ENCODE assay signal across 15 cellular contexts in genomic region chr11:67369801-67370284, GRCh38. TPM values are rescaled to one million over a fixed set of nuclear protein-coding genes. Genes with fewer than 3 reads are reported as not detected.
DNase-seq lines count a peak whose midpoint lies in the region; TF ChIP-seq lines count a peak whose summit lies in the region.
"Had no signal": no experiment of that assay in that cellular context is flagged by ENCODE, and none has a peak within 500 bp of the region (broad histone marks: within the 10 kb centered on the region; RNA-seq: fewer than 3 reads in every experiment).

No MANE protein-coding gene starts in this region.

- no peaks in the 10 kb centered on the region for H3K9me3 ChIP-seq in mesenchymal stem cell (ENCODE audit: control insufficient read depth, low read length)
- H3K9me3 ChIP-seq in spleen = no peaks in the 10 kb centered on the region

- H3K9ac ChIP-seq in mesenchymal stem cell (ENCODE audit: low read length) = peak overlapping the region; percentile 51

- peaks cover 5% of the 10 kb centered on the region for H3K79me1 ChIP-seq in mesenchymal stem cell (replicated peaks; ENCODE audit: low read length, poor library complexity, severe bottlenecking)

- no peak overlapping the region for H3K23ac ChIP-seq in mesenchymal stem cell (ENCODE audit: low read length in 2 of 2)

- H3K4me3 ChIP-seq in brain microvascular endothelial cell (ENCODE audit: low read depth, low read length) = peak overlapping the region; percentile 20
- H3K4me3 ChIP-seq in mesenchymal stem cell (ENCODE audit: insufficient read depth in 1 of 2, low read depth in 1 of 2, low read length in 2 of 2) = no peak overlapping the region
- H3K4me3 ChIP-seq in urinary bladder (ENCODE audit: low read depth, low read length) = no peak overlapping the region
- peak overlapping the region in 1 of 8 donors; percentile 78 for H3K4me3 ChIP-seq in spleen

- peak overlapping the region; percentile 37 to 81 for H3K4ac ChIP-seq in mesenchymal stem cell (ENCODE audit: low read depth in 1 of 2, low read length in 2 of 2)

- TF ChIP-seq POLR2A in spleen (IDR thresholded peaks at IDR 0.05) = no peak

- H3K18ac ChIP-seq in mesenchymal stem cell (ENCODE audit: low read depth in 1 of 2, low read length in 2 of 2) = peak overlapping the region; percentile 26 to 88

- WGBS in mesenchymal stem cell = 27% methylated on average over 12 of the region's 12 CpGs
- 25% methylated on average over 12 of the region's 12 CpGs for WGBS in urinary bladder
- WGBS in spleen, 5 donors = 42 to 63% (median 54%) methylated on average over 10 to 12 of the region's 12 CpGs

- DNase-seq in NCI-H2107 (lab: John Stamatoyannopoulos, UW) = peak; percentile 18
- DNase-seq in NCI-H2107 treated with DMSO at 0.1 percent for 48 hours (lab: John Stamatoyannopoulos, UW; ENCODE audit: unreplicated experiment) = no peak
- DNase-seq in brain microvascular endothelial cell = no peak
- peak; percentile 88 for DNase-seq in mesenchymal stem cell
- no peak for DNase-seq in NCI-H2196 treated with DMSO at 0.1 percent for 48 hours (lab: John Stamatoyannopoulos, UW; ENCODE audit: unreplicated experiment)
- no peak for DNase-seq in spleen
- DNase-seq in Ammon's horn (ENCODE audit: low spot score) = no peak
- DNase-seq: activated CD8-positive, alpha-beta memory T cell treated with anti-CD3 and anti-CD28 coated beads, Interleukin-2, amount 10 ng/mL, durations not matched to agents 7 days and 5 days; effector memory CD4-positive, alpha-beta T cell; natural killer cell; NCI-H2081 treated with DMSO at 0.1 percent for 48 hours; stimulated activated CD4-positive, alpha-beta T cell treated with anti-CD3 and anti-CD28 coated beads, Interleukin-15, amount 100 ng/mL, for 24 hours; stimulated activated naive CD4-positive, alpha-beta T cell; T1000 had no signal

- intact Hi-C loops in spleen (cut with DNase I; ENCODE audit: low total_unique reads) = no loop called here

- H3K14ac ChIP-seq in mesenchymal stem cell (ENCODE audit: low read length in 2 of 2) = peak overlapping the region in 1 of 2 experiments; percentile 78

- H3K4me1 ChIP-seq in mesenchymal stem cell (ENCODE audit: control insufficient read depth, insufficient read depth, low read depth, low read length) (peaks cover 60% of the 10 kb centered on the region), urinary bladder (ENCODE audit: insufficient read depth) (peaks cover 2% of the 10 kb centered on the region), spleen (peaks cover 60 to 95% (median 89%) of the 10 kb centered on the region in 6 donors)

- H2BK12ac ChIP-seq in mesenchymal stem cell (ENCODE audit: low read length in 2 of 2) = peak overlapping the region; percentile 59 to 79

- H2BK15ac ChIP-seq in mesenchymal stem cell (ENCODE audit: low read depth, poor library complexity, severe bottlenecking) = peak overlapping the region; percentile 2

- H2AFZ ChIP-seq in mesenchymal stem cell (ENCODE audit: low read depth, low read length) = no peak overlapping the region

- H3K27me3 ChIP-seq in brain microvascular endothelial cell (replicated peaks) (no peaks in the 10 kb centered on the region), mesenchymal stem cell (ENCODE audit: control insufficient read depth in 1 of 2, insufficient read depth in 1 of 2, low read length in 2 of 2) (no peaks in the 10 kb centered on the region), spleen (replicated peaks in 1 of 7) (peaks cover 0 to 18% (median 0%) of the 10 kb centered on the region in 7 donors)

- no peak overlapping the region for H2BK120ac ChIP-seq in mesenchymal stem cell (ENCODE audit: low read depth, low read length)

- peak overlapping the region; percentile 29 for H3K4me2 ChIP-seq in mesenchymal stem cell (ENCODE audit: low read length, poor library complexity, severe bottlenecking)

- in situ Hi-C loops in brain microvascular endothelial cell (cut with HindIII; ENCODE audit: low pct_ligation_motif_present, low sequenced_read_pairs) = no loop called here

- no peak overlapping the region for H4K8ac ChIP-seq in mesenchymal stem cell (ENCODE audit: low read length)

- H2BK5ac ChIP-seq in mesenchymal stem cell (ENCODE audit: low read depth, low read length, poor library complexity, severe bottlenecking) = no peak overlapping the region

- no peak overlapping the region for H4K91ac ChIP-seq in mesenchymal stem cell (ENCODE audit: low read length)

- H3K36me3 ChIP-seq in brain microvascular endothelial cell (replicated peaks) = peaks cover 9% of the 10 kb centered on the region
- H3K36me3 ChIP-seq in mesenchymal stem cell (ENCODE audit: control insufficient read depth in 1 of 2, insufficient read depth in 2 of 2, low read depth in 1 of 2, low read length in 2 of 2) = peaks cover 12 to 46% of the 10 kb centered on the region in 2 experiments
- no peaks in the 10 kb centered on the region for H3K36me3 ChIP-seq in urinary bladder (ENCODE audit: insufficient read depth)
- peaks cover 0 to 14% (median 0%) of the 10 kb centered on the region in 6 donors for H3K36me3 ChIP-seq in spleen

- TF ChIP-seq CTCF in brain microvascular endothelial cell (IDR thresholded peaks at IDR 0.05; ENCODE audit: low read depth, low read length, missing control alignments) (no peak), spleen (IDR thresholded peaks at IDR 0.05 in 8 of 11, conservative IDR thresholded peaks at IDR 0.05 in 3 of 11) (no peak)

- H2AK5ac ChIP-seq in mesenchymal stem cell (ENCODE audit: low read length, severe bottlenecking) = peak overlapping the region; percentile 94

- no peak overlapping the region for H3K27ac ChIP-seq in brain microvascular endothelial cell
- peak overlapping the region; percentile 87 for H3K27ac ChIP-seq in mesenchymal stem cell (ENCODE audit: low read length, poor library complexity, severe bottlenecking)
- H3K27ac ChIP-seq in urinary bladder (ENCODE audit: low read depth) = peak overlapping the region; percentile 83
- H3K27ac ChIP-seq in spleen = peak overlapping the region in 3 of 8 donors; percentile 23 to 96 (median 95)

RNA-seq across cellular contexts. Expression of gene CLCF1, which starts 3.6 kb away (rescaled TPM):
- 5.7 TPM for polyA plus RNA-seq in mesenchymal stem cell (2013, experiment 1 of 2)
- 5.8 TPM for polyA plus RNA-seq in mesenchymal stem cell (2013, experiment 2 of 2)
- 2.7 TPM for total RNA-seq in urinary bladder
- polyA plus RNA-seq in urinary bladder = 9.2 TPM
- total RNA-seq in spleen = 10 to 100 TPM in 2 of 7 donors, 1 to 10 TPM in 5; 4.3 to 13.7 (median 6.7) TPM
- 1 to 10 TPM; 6.0 to 9.3 (median 9.0) TPM for polyA plus RNA-seq in spleen

RNA-seq across cellular contexts. Expression of gene POLD4, which starts 16.5 kb away (rescaled TPM):
- 117 TPM for polyA plus RNA-seq in mesenchymal stem cell (2013, experiment 1 of 2)
- polyA plus RNA-seq in mesenchymal stem cell (2013, experiment 2 of 2) = 117 TPM
- 8.8 TPM for total RNA-seq in urinary bladder
- 157 TPM for polyA plus RNA-seq in urinary bladder
- 100 to 1,000 TPM in 4 of 7 donors, 10 to 100 TPM in 3; 81.4 to 159 (median 103) TPM for total RNA-seq in spleen
- polyA plus RNA-seq in spleen = 100 to 1,000 TPM; 267 to 290 (median 279) TPM

RNA-seq across cellular contexts. Expression of gene RAD9A, which starts 21.9 kb away (rescaled TPM):
- polyA plus RNA-seq in mesenchymal stem cell (2013, experiment 1 of 2) = 8.5 TPM
- 7.7 TPM for polyA plus RNA-seq in mesenchymal stem cell (2013, experiment 2 of 2)
- total RNA-seq in urinary bladder (7.5 TPM), spleen (10 to 100 TPM; 21.6 to 37.5 (median 29.7) TPM)
- polyA plus RNA-seq in urinary bladder (16.9 TPM), spleen (10 to 100 TPM; 18.2 to 44.8 (median 37.1) TPM)

RNA-seq across cellular contexts. Expression of gene PPP1CA, which starts 31.8 kb away (rescaled TPM):
- 157 TPM for polyA plus RNA-seq in mesenchymal stem cell (2013, experiment 1 of 2)
- polyA plus RNA-seq in mesenchymal stem cell (2013, experiment 2 of 2) = 161 TPM
- total RNA-seq in urinary bladder = 70.6 TPM
- polyA plus RNA-seq in urinary bladder = 85.9 TPM
- total RNA-seq in spleen = 100 to 1,000 TPM; 147 to 192 (median 157) TPM
- polyA plus RNA-seq in spleen = 100 to 1,000 TPM; 152 to 207 (median 170) TPM

RNA-seq across cellular contexts. Expression of gene TBC1D10C, which starts 34.0 kb away (rescaled TPM):
- not detected for polyA plus RNA-seq in mesenchymal stem cell (2013, experiment 1 of 2)
- not detected for polyA plus RNA-seq in mesenchymal stem cell (2013, experiment 2 of 2)
- total RNA-seq in urinary bladder = 0.42 TPM
- polyA plus RNA-seq in urinary bladder = 2.6 TPM
- total RNA-seq in spleen = 100 to 1,000 TPM in 4 of 7 donors, 10 to 100 TPM in 3; 66.3 to 132 (median 101) TPM
- polyA plus RNA-seq in spleen = 100 to 1,000 TPM; 174 to 270 (median 196) TPM

Comparison
In these comparisons a context has a peak if more than half of its experiments do, and no peak if none do; other contexts are left out.
1. DNase-seq: peak in NCI-H2107 (single experiment) and mesenchymal stem cell (single experiment); none in NCI-H2107 treated with DMSO at 0.1 percent for 48 hours (single experiment), brain microvascular endothelial cell (single experiment), NCI-H2196 treated with DMSO at 0.1 percent for 48 hours (single experiment), spleen (single experiment) and Ammon's horn (single experiment).